Comparison of ENCODE assay signal across 8 cellular contexts in genomic region chr17:74957935-74958549, GRCh38. TPM values are rescaled to one million over a fixed set of nuclear protein-coding genes. Genes with fewer than 3 reads are reported as not detected.
DNase-seq lines count a peak whose midpoint lies in the region; ATAC-seq, FAIRE-seq and TF ChIP-seq lines count a peak whose summit lies in the region.

No MANE protein-coding gene starts in this region.

- POLR2A ChIA-PET in AG04450 (lab: Yijun Ruan, JAX): interaction anchor here (0.5 to 0.6 kb wide), 2 partner anchors 34 to 55 kb away, joined by 3 to 4 read pairs; partner anchors contain the start of gene MRPL58

- H3K27ac Mint-ChIP-seq in memory B cell: no peak overlapping the region

- H3K27me3 Mint-ChIP-seq in memory B cell: peaks cover 5% of the 10 kb centered on the region

- DNase-seq in AG04450 (ENCODE audit: low read depth, low spot score) (no peak), GM19239 (ENCODE audit: insufficient read length, low spot score) (peak; percentile 82), NCI-H774 (lab: John Stamatoyannopoulos, UW) (peak; percentile 64), dedifferentiated amniotic fluid mesenchymal stem cell (ENCODE audit: extremely low spot score) (peak; percentile 19), memory B cell (ENCODE audit: low spot score in 2 of 2) (peak; percentile 84 to 94)
- peak; percentile 66 to 75 for DNase-seq in activated CD4-positive, alpha-beta T cell treated with anti-CD3 and anti-CD28 coated beads, Interleukin-2, amount 50 U/mL, for 24 hours (ENCODE audit: low read depth in 1 of 2, low spot score in 1 of 2)
- peak; percentile 75 to 81 for DNase-seq in stimulated activated CD8-positive, alpha-beta memory T cell treated with anti-CD3 and anti-CD28 coated beads, Interleukin-2, amount 100 ng/mL, for 48 hours (ENCODE audit: low read depth in 2 of 2)

- H3K27ac ChIP-seq in AG04450 (ENCODE audit: low read depth, low read length): no peak overlapping the region

- H3K9me3 Mint-ChIP-seq in memory B cell: no peaks in the 10 kb centered on the region

- peak; percentile 66 for FAIRE-seq in GM19239 (lab: Jason Lieb, UNC)

- H3K4me3 Mint-ChIP-seq in memory B cell: no peak overlapping the region

- CTCF ChIA-PET in AG04450 (lab: Charles Lee): interaction anchor here (0.6 to 5.1 kb wide), 33 partner anchors 8 to 244 kb away, joined by 3 to 28 read pairs (median 3); partner anchors contain the start of genes HID1, MRPL58, NT5C and OTOP2

- H3K4me1 Mint-ChIP-seq in memory B cell: peaks cover 7% of the 10 kb centered on the region

- no peak overlapping the region for H3K4me3 ChIP-seq in AG04450 (ENCODE audit: low read depth, low read length)

- H3K36me3 Mint-ChIP-seq in memory B cell: no peaks in the 10 kb centered on the region

- peak; percentile 95 for TF ChIP-seq CTCF in AG04450 (IDR thresholded peaks at IDR 0.05; ENCODE audit: low read depth, low read length)

- H3K9me3 ChIP-seq in AG04450 (ENCODE audit: control insufficient read depth, insufficient read depth, low read length): no peaks in the 10 kb centered on the region

- ATAC-seq in memory B cell (ENCODE audit: low read depth): peak; percentile 55
- ATAC-seq in HG02973 (IDR thresholded peaks at IDR 0.05; ENCODE audit: unreplicated experiment): no peak

- H3K27me3 ChIP-seq in AG04450 (ENCODE audit: control insufficient read depth, insufficient read depth, low read length): peaks cover 7% of the 10 kb centered on the region

RNA-seq across cellular contexts. Expression of gene HID1, which starts 14.5 kb away (rescaled TPM):
- polyA plus RNA-seq in AG04450 (2011; rRNA removed): 1.4 and 1.8 TPM in 2 replicates
- polyA minus RNA-seq in AG04450 (2011; rRNA and poly(A)+ RNA removed): 1.1 and 1.6 TPM in 2 replicates

RNA-seq across cellular contexts. Expression of gene OTOP3, which starts 22.3 kb away (rescaled TPM):
- polyA plus RNA-seq in AG04450 (2011; rRNA removed): not detected in 2 replicates
- polyA minus RNA-seq in AG04450 (2011; rRNA and poly(A)+ RNA removed): not detected in 2 replicates

RNA-seq across cellular contexts. Expression of gene CDR2L, which starts 29.4 kb away (rescaled TPM):
- 8.4 and 11.4 TPM in 2 replicates for polyA plus RNA-seq in AG04450 (2011; rRNA removed)
- 8.4 and 9.2 TPM in 2 replicates for polyA minus RNA-seq in AG04450 (2011; rRNA and poly(A)+ RNA removed)

RNA-seq across cellular contexts. Expression of gene OTOP2, which starts 34.0 kb away (rescaled TPM):
- not detected in 2 replicates for polyA plus RNA-seq in AG04450 (2011; rRNA removed)
- polyA minus RNA-seq in AG04450 (2011; rRNA and poly(A)+ RNA removed): not detected in 2 replicates

RNA-seq across cellular contexts. Expression of gene USH1G, which starts 35.0 kb away (rescaled TPM):
- polyA plus RNA-seq in AG04450 (2011; rRNA removed): not detected in 2 replicates
- not detected in 2 replicates for polyA minus RNA-seq in AG04450 (2011; rRNA and poly(A)+ RNA removed)
